ENCODE assay signal across 9 cellular contexts in the genomic region with DNA sequence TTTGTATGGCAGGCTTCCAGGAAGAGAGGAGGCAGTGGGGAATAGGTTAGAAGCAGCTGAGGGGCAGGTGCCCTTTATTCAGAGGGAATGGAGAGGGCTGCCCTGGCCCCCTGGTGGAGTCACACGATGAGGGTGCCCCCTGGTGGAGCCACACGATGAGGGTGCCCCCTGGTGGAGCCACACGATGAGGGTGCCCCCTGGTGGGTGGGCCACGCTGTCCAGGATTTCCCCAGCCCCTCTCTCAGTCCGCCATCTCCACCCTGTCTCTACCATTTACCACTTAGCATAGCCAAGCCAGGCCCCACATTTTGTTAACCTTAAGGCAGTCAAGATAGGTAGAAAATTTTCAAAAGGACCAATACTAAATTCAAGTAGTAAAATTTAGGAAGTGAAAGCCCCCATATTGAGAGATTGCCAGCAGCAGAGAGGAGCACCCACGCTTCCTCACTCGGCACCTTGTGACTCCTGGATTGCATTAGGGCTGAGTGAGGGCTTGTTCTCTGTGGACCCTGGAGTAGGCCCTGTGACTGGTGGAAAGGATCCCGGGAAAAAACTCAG.
DNase-seq lines count a peak whose midpoint lies in the region; ATAC-seq and TF ChIP-seq lines count a peak whose summit lies in the region.
"Had no signal": no experiment of that assay in that cellular context is flagged by ENCODE, and none has a peak within 500 bp of the region (broad histone marks: within the 10 kb centered on the region; RNA-seq: fewer than 3 reads in every experiment).

No MANE protein-coding gene starts in this region.

- peak overlapping the region; percentile 40 for H3K9ac ChIP-seq in OCI-LY3 (ENCODE audit: low read length)
- H3K9ac ChIP-seq: BLaER1 treated with 17β-estradiol and CSF1 and Interleukin-3, amounts not matched to agents 10 nM and 100 nM had no signal

- no peaks in the 10 kb centered on the region for H4K20me1 ChIP-seq in OCI-LY3 (ENCODE audit: insufficient read depth, low read length)
- H4K20me1 ChIP-seq: BLaER1 treated with 17β-estradiol and CSF1 and Interleukin-3, amounts not matched to agents 10 nM and 100 nM had no signal

- TF ChIP-seq CTCF in OCI-LY3 (IDR thresholded peaks at IDR 0.05; ENCODE audit: low read depth, low read length): peak; percentile 99

- peak overlapping the region; percentile 67 for H3K4me2 ChIP-seq in OCI-LY3 (ENCODE audit: low read length)

- no peaks in the 10 kb centered on the region for H3K79me2 ChIP-seq in OCI-LY3 (ENCODE audit: low read length)

- H2AFZ ChIP-seq in OCI-LY3 (ENCODE audit: low read depth, low read length): peak overlapping the region; percentile 93

- H3K4me1 ChIP-seq in OCI-LY3 (ENCODE audit: low read length): peaks cover 12% of the 10 kb centered on the region

- H3K27ac ChIP-seq in OCI-LY3 (ENCODE audit: low read length): peak overlapping the region; percentile 42
- H3K27ac ChIP-seq: BLaER1 treated with 17β-estradiol and CSF1 and Interleukin-3, amounts not matched to agents 10 nM and 100 nM had no signal

- H3K36me3 ChIP-seq in OCI-LY3 (replicated peaks; ENCODE audit: low read depth, low read length): no peaks in the 10 kb centered on the region

- peak overlapping the region; percentile 47 for H3K4me3 ChIP-seq in OCI-LY3 (ENCODE audit: low read length)
- H3K4me3 ChIP-seq: BLaER1 treated with 17β-estradiol and CSF1 and Interleukin-3, amounts not matched to agents 10 nM and 100 nM had no signal

- peak; percentile 64 for ATAC-seq in HG02623 (IDR thresholded peaks at IDR 0.05; ENCODE audit: unreplicated experiment)

- H3K9me3 ChIP-seq in OCI-LY3 (ENCODE audit: insufficient read depth, low read length): no peaks in the 10 kb centered on the region

- DNase-seq in NCI-H1105 treated with DMSO at 0.1 percent for 48 hours (lab: John Stamatoyannopoulos, UW): peak; percentile 6
- no peak for DNase-seq in NCI-H1105 (lab: John Stamatoyannopoulos, UW)
- DNase-seq in activated gamma-delta T cell treated with anti-CD3 and anti-CD28 coated beads, Interleukin-2, amount 50 U/mL, for 16 hours (ENCODE audit: low read depth): peak; percentile 17
- DNase-seq in iPS-NIHi11 (ENCODE audit: low spot score): peak; percentile 67
- peak; percentile 75 for DNase-seq in stimulated activated CD8-positive, alpha-beta memory T cell treated with anti-CD3 and anti-CD28 coated beads, Interleukin-4, amount 100 ng/mL, for 48 hours
- no peak for DNase-seq in NCI-H345 treated with DMSO at 0.1 percent for 48 hours (lab: John Stamatoyannopoulos, UW; ENCODE audit: unreplicated experiment)

- H3K27me3 ChIP-seq in OCI-LY3 (ENCODE audit: low read depth, low read length): no peaks in the 10 kb centered on the region
- H3K27me3 ChIP-seq: BLaER1 treated with 17β-estradiol and CSF1 and Interleukin-3, amounts not matched to agents 10 nM and 100 nM had no signal

Comparison
In these comparisons a context has a peak if more than half of its experiments do, and no peak if none do; other contexts are left out.
1. DNase-seq: peak in NCI-H1105 treated with DMSO at 0.1 percent for 48 hours (single experiment), activated gamma-delta T cell treated with anti-CD3 and anti-CD28 coated beads, Interleukin-2, amount 50 U/mL, for 16 hours (single experiment), iPS-NIHi11 (single experiment) and stimulated activated CD8-positive, alpha-beta memory T cell treated with anti-CD3 and anti-CD28 coated beads, Interleukin-4, amount 100 ng/mL, for 48 hours (single experiment); none in NCI-H1105 (single experiment) and NCI-H345 treated with DMSO at 0.1 percent for 48 hours (single experiment).